Comparison of ENCODE assay signal across 3 cellular contexts in the genomic region with DNA sequence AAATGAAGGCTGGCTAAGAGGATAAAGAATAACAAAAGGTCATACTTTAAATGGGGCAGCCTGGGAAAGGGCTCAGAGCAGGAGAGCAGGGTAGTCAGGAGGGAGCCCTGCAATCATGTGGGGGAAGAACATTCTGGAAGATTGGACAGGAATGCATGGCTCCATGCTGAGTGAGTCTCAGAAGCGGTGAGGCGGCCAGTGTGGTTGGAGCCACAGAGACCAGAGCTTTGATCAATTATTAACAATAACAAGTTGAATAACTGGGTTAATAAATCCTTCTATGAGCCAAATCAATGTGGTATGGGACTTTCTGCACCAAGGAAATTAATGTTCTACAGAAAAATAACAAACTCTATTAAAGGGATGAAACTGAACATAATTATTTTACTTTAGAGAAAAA.
TF ChIP-seq lines count a peak whose summit lies in the region.

No MANE protein-coding gene starts in this region.

TF ChIP-seq in liver, 16 proteins besides CTCF, POLR2A, EP300 and RAD21:
- TF ChIP-seq SP1 (IDR thresholded peaks at IDR 0.05) (no peak), YY1 (IDR thresholded peaks at IDR 0.05) (no peak), HNF4A (conservative IDR thresholded peaks at IDR 0.05) (no peak), NR2F2 (IDR thresholded peaks at IDR 0.05) (no peak), TAF1 (conservative IDR thresholded peaks at IDR 0.05) (no peak), HNF4G (IDR thresholded peaks at IDR 0.05) (no peak), EGR1 (IDR thresholded peaks at IDR 0.05; ENCODE audit: low read depth in 2 of 2) (no peak), FOXA1 (IDR thresholded peaks at IDR 0.05) (no peak), FOXA2 (IDR thresholded peaks at IDR 0.05) (no peak), RXRA (IDR thresholded peaks at IDR 0.05) (no peak), GABPA (IDR thresholded peaks at IDR 0.05 in 1 of 2, conservative IDR thresholded peaks at IDR 0.05 in 1 of 2) (no peak), JUND (IDR thresholded peaks at IDR 0.05) (no peak)
- TF ChIP-seq, protein P1, sequence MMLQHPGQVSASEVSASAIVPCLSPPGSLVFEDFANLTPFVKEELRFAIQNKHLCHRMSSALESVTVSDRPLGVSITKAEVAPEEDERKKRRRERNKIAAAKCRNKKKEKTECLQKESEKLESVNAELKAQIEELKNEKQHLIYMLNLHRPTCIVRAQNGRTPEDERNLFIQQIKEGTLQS (IDR thresholded peaks at IDR 0.05): no peak
- TF ChIP-seq, protein P2, sequence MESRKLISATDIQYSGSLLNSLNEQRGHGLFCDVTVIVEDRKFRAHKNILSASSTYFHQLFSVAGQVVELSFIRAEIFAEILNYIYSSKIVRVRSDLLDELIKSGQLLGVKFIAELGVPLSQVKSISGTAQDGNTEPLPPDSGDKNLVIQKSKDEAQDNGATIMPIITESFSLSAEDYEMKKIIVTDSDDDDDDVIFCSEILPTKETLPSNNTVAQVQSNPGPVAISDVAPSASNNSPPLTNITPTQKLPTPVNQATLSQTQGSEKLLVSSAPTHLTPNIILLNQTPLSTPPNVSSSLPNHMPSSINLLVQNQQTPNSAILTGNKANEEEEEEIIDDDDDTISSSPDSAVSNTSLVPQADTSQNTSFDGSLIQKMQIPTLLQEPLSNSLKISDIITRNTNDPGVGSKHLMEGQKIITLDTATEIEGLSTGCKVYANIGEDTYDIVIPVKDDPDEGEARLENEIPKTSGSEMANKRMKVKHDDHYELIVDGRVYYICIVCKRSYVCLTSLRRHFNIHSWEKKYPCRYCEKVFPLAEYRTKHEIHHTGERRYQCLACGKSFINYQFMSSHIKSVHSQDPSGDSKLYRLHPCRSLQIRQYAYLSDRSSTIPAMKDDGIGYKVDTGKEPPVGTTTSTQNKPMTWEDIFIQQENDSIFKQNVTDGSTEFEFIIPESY (IDR thresholded peaks at IDR 0.05): no peak
- TF ChIP-seq, protein P3, sequence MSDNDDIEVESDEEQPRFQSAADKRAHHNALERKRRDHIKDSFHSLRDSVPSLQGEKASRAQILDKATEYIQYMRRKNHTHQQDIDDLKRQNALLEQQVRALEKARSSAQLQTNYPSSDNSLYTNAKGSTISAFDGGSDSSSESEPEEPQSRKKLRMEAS (IDR thresholded peaks at IDR 0.05): no peak
- TF ChIP-seq, protein P4, sequence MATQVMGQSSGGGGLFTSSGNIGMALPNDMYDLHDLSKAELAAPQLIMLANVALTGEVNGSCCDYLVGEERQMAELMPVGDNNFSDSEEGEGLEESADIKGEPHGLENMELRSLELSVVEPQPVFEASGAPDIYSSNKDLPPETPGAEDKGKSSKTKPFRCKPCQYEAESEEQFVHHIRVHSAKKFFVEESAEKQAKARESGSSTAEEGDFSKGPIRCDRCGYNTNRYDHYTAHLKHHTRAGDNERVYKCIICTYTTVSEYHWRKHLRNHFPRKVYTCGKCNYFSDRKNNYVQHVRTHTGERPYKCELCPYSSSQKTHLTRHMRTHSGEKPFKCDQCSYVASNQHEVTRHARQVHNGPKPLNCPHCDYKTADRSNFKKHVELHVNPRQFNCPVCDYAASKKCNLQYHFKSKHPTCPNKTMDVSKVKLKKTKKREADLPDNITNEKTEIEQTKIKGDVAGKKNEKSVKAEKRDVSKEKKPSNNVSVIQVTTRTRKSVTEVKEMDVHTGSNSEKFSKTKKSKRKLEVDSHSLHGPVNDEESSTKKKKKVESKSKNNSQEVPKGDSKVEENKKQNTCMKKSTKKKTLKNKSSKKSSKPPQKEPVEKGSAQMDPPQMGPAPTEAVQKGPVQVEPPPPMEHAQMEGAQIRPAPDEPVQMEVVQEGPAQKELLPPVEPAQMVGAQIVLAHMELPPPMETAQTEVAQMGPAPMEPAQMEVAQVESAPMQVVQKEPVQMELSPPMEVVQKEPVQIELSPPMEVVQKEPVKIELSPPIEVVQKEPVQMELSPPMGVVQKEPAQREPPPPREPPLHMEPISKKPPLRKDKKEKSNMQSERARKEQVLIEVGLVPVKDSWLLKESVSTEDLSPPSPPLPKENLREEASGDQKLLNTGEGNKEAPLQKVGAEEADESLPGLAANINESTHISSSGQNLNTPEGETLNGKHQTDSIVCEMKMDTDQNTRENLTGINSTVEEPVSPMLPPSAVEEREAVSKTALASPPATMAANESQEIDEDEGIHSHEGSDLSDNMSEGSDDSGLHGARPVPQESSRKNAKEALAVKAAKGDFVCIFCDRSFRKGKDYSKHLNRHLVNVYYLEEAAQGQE (IDR thresholded peaks at IDR 0.05): no peak

TF ChIP-seq in HepG2, 621 proteins besides CTCF, POLR2A, EP300 and RAD21:
- TF ChIP-seq ZBTB1 (CRISPR knock-in tag; IDR thresholded peaks at IDR 0.05; ENCODE audit: borderline replicate concordance): no peak
- TF ChIP-seq CCDC6 (CRISPR knock-in tag; IDR thresholded peaks at IDR 0.05): no peak
- no peak for TF ChIP-seq ZBTB20 (CRISPR knock-in tag; IDR thresholded peaks at IDR 0.05; ENCODE audit: borderline replicate concordance, low read depth)
- no peak for TF ChIP-seq CEBPB (IDR thresholded peaks at IDR 0.05; ENCODE audit: borderline replicate concordance, low read depth, low read length)
- TF ChIP-seq ZNF180 (CRISPR knock-in tag; IDR thresholded peaks at IDR 0.05; ENCODE audit: borderline replicate concordance, low read depth): no peak
- TF ChIP-seq ZNF460 (CRISPR knock-in tag; IDR thresholded peaks at IDR 0.05; ENCODE audit: borderline replicate concordance): no peak
- no peak for TF ChIP-seq ZNF720 (CRISPR knock-in tag; IDR thresholded peaks at IDR 0.05)
- no peak for TF ChIP-seq EHMT2 (IDR thresholded peaks at IDR 0.05; ENCODE audit: borderline replicate concordance, low read depth, low read length)
- TF ChIP-seq MEIS1 (CRISPR knock-in tag; IDR thresholded peaks at IDR 0.05; ENCODE audit: borderline replicate concordance): no peak
- TF ChIP-seq, protein P5, sequence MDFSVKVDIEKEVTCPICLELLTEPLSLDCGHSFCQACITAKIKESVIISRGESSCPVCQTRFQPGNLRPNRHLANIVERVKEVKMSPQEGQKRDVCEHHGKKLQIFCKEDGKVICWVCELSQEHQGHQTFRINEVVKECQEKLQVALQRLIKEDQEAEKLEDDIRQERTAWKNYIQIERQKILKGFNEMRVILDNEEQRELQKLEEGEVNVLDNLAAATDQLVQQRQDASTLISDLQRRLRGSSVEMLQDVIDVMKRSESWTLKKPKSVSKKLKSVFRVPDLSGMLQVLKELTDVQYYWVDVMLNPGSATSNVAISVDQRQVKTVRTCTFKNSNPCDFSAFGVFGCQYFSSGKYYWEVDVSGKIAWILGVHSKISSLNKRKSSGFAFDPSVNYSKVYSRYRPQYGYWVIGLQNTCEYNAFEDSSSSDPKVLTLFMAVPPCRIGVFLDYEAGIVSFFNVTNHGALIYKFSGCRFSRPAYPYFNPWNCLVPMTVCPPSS (IDR thresholded peaks at IDR 0.05): no peak

TF ChIP-seq in HEK293T, 16 proteins besides CTCF, POLR2A, EP300 and RAD21:
- TF ChIP-seq SUZ12 (IDR thresholded peaks at IDR 0.05) (no peak), NFRKB (IDR thresholded peaks at IDR 0.05) (no peak), ZNF384 (IDR thresholded peaks at IDR 0.05) (no peak), HDGF (IDR thresholded peaks at IDR 0.05; ENCODE audit: borderline replicate concordance) (no peak), FOXK2 (IDR thresholded peaks at IDR 0.05) (no peak), TARDBP (IDR thresholded peaks at IDR 0.05) (no peak), FOXA1 (IDR thresholded peaks at IDR 0.05) (no peak), ELF4 (IDR thresholded peaks at IDR 0.05) (no peak), SP1 (IDR thresholded peaks at IDR 0.05) (no peak), FOXM1 (IDR thresholded peaks at IDR 0.05; ENCODE audit: borderline replicate concordance) (no peak), ARNT (IDR thresholded peaks at IDR 0.05) (no peak), LEF1 (IDR thresholded peaks at IDR 0.05; ENCODE audit: borderline replicate concordance) (no peak), L3MBTL2 (conservative IDR thresholded peaks at IDR 0.05) (no peak), BHLHE40 (IDR thresholded peaks at IDR 0.05; ENCODE audit: borderline replicate concordance) (no peak), CTBP1 (IDR thresholded peaks at IDR 0.05; ENCODE audit: borderline replicate concordance) (no peak)
- TF ChIP-seq, protein P6, sequence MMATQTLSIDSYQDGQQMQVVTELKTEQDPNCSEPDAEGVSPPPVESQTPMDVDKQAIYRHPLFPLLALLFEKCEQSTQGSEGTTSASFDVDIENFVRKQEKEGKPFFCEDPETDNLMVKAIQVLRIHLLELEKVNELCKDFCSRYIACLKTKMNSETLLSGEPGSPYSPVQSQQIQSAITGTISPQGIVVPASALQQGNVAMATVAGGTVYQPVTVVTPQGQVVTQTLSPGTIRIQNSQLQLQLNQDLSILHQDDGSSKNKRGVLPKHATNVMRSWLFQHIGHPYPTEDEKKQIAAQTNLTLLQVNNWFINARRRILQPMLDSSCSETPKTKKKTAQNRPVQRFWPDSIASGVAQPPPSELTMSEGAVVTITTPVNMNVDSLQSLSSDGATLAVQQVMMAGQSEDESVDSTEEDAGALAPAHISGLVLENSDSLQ (IDR thresholded peaks at IDR 0.05): no peak
